8 cellular contexts compared by ENCODE assay signal in genomic region chr1:64268653-64269557, GRCh38.
A peak's percentile ranks its signal among the peaks of the same experiment; 100 is the strongest.
DNase-seq lines count a peak whose midpoint lies in the region; ATAC-seq and TF ChIP-seq lines count a peak whose summit lies in the region.

No MANE protein-coding gene starts in this region.

- POLR2A ChIA-PET in GM10248 (lab: Yijun Ruan, JAX) = interaction anchor here (0.5 kb wide), 1 partner anchor 130 kb away, joined by 3 read pairs; no protein-coding TSS in a partner anchor

- peaks cover 51% of the 10 kb centered on the region for H3K27me3 Mint-ChIP-seq in stimulated activated memory B cell treated with anti-CD40 and anti-IgM and Interleukin-4, amounts not matched to agents 10 μg/mL and 1 μg/mL and 100 μg/mL, for 72 hours

- no peaks in the 10 kb centered on the region for H3K9me3 Mint-ChIP-seq in stimulated activated memory B cell treated with anti-CD40 and anti-IgM and Interleukin-4, amounts not matched to agents 10 μg/mL and 1 μg/mL and 100 μg/mL, for 72 hours

- peak; percentile 62 for DNase-seq in GM10248 (ENCODE audit: extremely low spot score)
- peak; percentile 46 for DNase-seq in NCI-H345 treated with DMSO at 0.1 percent for 48 hours (lab: John Stamatoyannopoulos, UW; ENCODE audit: unreplicated experiment)
- peak; percentile 67 to 76 for DNase-seq in activated CD4-positive, alpha-beta T cell treated with anti-CD3 and anti-CD28 coated beads for 4 hours
- peak; percentile 92 for DNase-seq in dermis blood vessel endothelial cell
- peak; percentile 87 to 90 for DNase-seq in lung microvascular endothelial cell (ENCODE audit: low read depth in 2 of 2)
- DNase-seq in stimulated activated CD8-positive, alpha-beta memory T cell treated with anti-CD3 and anti-CD28 coated beads, Interleukin-2, amount 100 ng/mL, for 1 hour (ENCODE audit: low read depth in 2 of 2) = peak; percentile 8 to 36

- no peaks in the 10 kb centered on the region for H3K36me3 Mint-ChIP-seq in stimulated activated memory B cell treated with anti-CD40 and anti-IgM and Interleukin-4, amounts not matched to agents 10 μg/mL and 1 μg/mL and 100 μg/mL, for 72 hours

- TF ChIP-seq CTCF in GM10248 (IDR thresholded peaks at IDR 0.05; ENCODE audit: control extremely low read depth, extremely low read depth, low read depth, missing control alignments) = peak; percentile 72

- CTCF ChIA-PET in GM10248 (lab: Yijun Ruan, JAX) = interaction anchor here (0.6 to 2.4 kb wide), 18 partner anchors 11 to 1419 kb away, joined by 3 to 12 read pairs (median 4); no protein-coding TSS in a partner anchor

- H3K27ac Mint-ChIP-seq in stimulated activated memory B cell treated with anti-CD40 and anti-IgM and Interleukin-4, amounts not matched to agents 10 μg/mL and 1 μg/mL and 100 μg/mL, for 72 hours = no peak overlapping the region

- H3K4me1 Mint-ChIP-seq in stimulated activated memory B cell treated with anti-CD40 and anti-IgM and Interleukin-4, amounts not matched to agents 10 μg/mL and 1 μg/mL and 100 μg/mL, for 72 hours = no peaks in the 10 kb centered on the region

- peak; percentile 63 for ATAC-seq in HG03139 (IDR thresholded peaks at IDR 0.05; ENCODE audit: unreplicated experiment)
- no peak for ATAC-seq in stimulated activated memory B cell treated with anti-CD40 and anti-IgM and Interleukin-4, amounts not matched to agents 10 μg/mL and 1 μg/mL and 100 μg/mL, for 72 hours

- no peak overlapping the region for H3K4me3 Mint-ChIP-seq in stimulated activated memory B cell treated with anti-CD40 and anti-IgM and Interleukin-4, amounts not matched to agents 10 μg/mL and 1 μg/mL and 100 μg/mL, for 72 hours

Comparison
In these comparisons a context has a peak if more than half of its experiments do, and no peak if none do; other contexts are left out.
1. DNase-seq: peak in every context shown above with its lines; median percentile 92 in dermis blood vessel endothelial cell; 88 in lung microvascular endothelial cell; 72 in activated CD4-positive, alpha-beta T cell treated with anti-CD3 and anti-CD28 coated beads for 4 hours; 62 in GM10248; 46 in NCI-H345 treated with DMSO at 0.1 percent for 48 hours; 22 in stimulated activated CD8-positive, alpha-beta memory T cell treated with anti-CD3 and anti-CD28 coated beads, Interleukin-2, amount 100 ng/mL, for 1 hour.